In the genomic region with DNA sequence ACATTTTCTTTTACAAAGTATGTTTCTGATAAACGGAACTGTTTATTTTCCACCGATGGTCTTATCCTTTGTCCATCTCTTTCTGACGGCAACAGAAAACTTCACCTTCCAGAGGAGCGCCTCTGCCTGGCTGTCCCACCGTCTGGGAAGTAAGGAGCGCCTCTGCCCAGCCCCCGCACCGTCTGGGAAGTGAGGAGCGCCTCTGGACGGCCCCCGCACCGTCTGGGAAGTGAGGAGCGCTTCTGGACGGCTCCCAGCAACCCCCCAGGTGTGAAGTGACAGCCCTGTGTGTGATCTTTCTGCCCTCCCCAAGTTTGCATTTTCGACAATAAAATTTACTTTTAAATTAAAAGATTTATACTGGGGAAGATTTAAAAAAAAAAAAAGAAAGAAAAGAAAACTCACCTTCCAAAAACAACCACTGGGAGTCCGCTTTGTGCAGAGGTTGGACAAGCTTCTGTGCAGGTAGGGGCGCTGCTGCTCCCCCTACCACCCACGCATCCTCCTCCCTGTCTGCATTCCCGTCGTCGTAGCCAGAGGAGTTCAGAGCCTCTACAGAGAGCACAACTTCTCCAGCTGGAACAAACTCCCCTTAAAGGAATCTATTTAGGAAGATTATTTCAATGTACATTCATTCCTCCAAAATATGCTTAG, we compare ENCODE assay signal across 1 cellular context.
TF ChIP-seq lines count a peak whose summit lies in the region.

No MANE protein-coding gene starts in this region.

TF ChIP-seq in H1, 55 proteins besides CTCF, POLR2A, EP300 and RAD21:
- TF ChIP-seq SIX5 (IDR thresholded peaks at IDR 0.05; ENCODE audit: low read depth, low read length) (no peak), TAF1 (IDR thresholded peaks at IDR 0.05; ENCODE audit: low read depth, low read length) (peak; percentile 44; the same call in 1 of the 2 replicates), EGR1 (IDR thresholded peaks at IDR 0.05; ENCODE audit: borderline replicate concordance, low read depth, low read length) (peak; percentile 99), SRF (IDR thresholded peaks at IDR 0.05; ENCODE audit: low read depth, low read length) (no peak), BACH1 (IDR thresholded peaks at IDR 0.05; ENCODE audit: low read length) (no peak), HDAC2 (IDR thresholded peaks at IDR 0.05; ENCODE audit: borderline replicate concordance in 1 of 2, low read depth in 2 of 2, low read length in 2 of 2) (no peak), TBP (IDR thresholded peaks at IDR 0.05; ENCODE audit: low read depth, low read length) (no peak), SP1 (IDR thresholded peaks at IDR 0.05; ENCODE audit: low read depth, low read length) (0 out of 2 replicates have a peak, but pooled peaks have one; percentile 16), CREB1 (IDR thresholded peaks at IDR 0.05) (0 out of 2 replicates have a peak, but pooled peaks have one; percentile 5), TEAD4 (IDR thresholded peaks at IDR 0.05; ENCODE audit: low read depth, low read length) (0 out of 2 replicates have a peak, but pooled peaks have one; percentile 11), MAFK (IDR thresholded peaks at IDR 0.05; ENCODE audit: low read depth, low read length) (no peak), GABPA (IDR thresholded peaks at IDR 0.05; ENCODE audit: borderline replicate concordance, insufficient read depth, low read length) (no peak), NANOG (IDR thresholded peaks at IDR 0.05; ENCODE audit: insufficient read depth, low read depth, low read length, poor library complexity, severe bottlenecking) (no peak), USF2 (IDR thresholded peaks at IDR 0.05; ENCODE audit: low read length) (no peak), JUND (IDR thresholded peaks at IDR 0.05; ENCODE audit: low read length) (no peak), RXRA (IDR thresholded peaks at IDR 0.05; ENCODE audit: insufficient read depth, low read depth, low read length) (no peak), CHD2 (IDR thresholded peaks at IDR 0.05; ENCODE audit: low read length) (no peak), TCF12 (IDR thresholded peaks at IDR 0.05; ENCODE audit: low read depth, low read length) (no peak), NRF1 (IDR thresholded peaks at IDR 0.05; ENCODE audit: low read depth, low read length) (no peak), BCL11A (IDR thresholded peaks at IDR 0.05; ENCODE audit: low read depth in 2 of 2, low read length in 2 of 2) (no peak), CHD7 (IDR thresholded peaks at IDR 0.05; ENCODE audit: insufficient replicate concordance, low read length) (no peak)
